ENCODE assay signal across 2 cellular contexts in the genomic region with DNA sequence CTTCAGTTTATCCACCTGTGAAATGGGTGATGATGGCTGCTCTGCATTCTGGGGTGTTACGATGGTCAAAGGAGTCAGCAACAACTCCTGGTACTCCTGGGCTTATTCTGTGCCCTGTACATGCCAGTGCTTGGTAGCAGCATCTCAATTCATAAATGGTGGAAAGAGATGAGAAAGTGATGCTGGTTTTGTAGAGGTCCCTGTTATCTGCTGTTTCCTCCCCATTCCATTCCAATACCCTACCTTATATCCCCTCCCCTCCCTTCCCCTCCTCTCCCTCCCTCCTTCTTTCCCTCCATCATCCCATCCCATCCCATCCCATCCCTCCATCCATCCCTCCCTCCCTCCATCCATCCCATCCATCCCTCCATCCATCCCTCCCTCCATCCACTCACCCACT.
A peak's percentile ranks its signal among the peaks of the same experiment; 100 is the strongest.
TF ChIP-seq lines count a peak whose summit lies in the region.

No MANE protein-coding gene starts in this region.

TF ChIP-seq in HepG2, 621 proteins besides CTCF, POLR2A, EP300 and RAD21:
- TF ChIP-seq HNRNPK (IDR thresholded peaks at IDR 0.05; ENCODE audit: low read depth, low read length, poor library complexity, severe bottlenecking) (peak; percentile 74), MTERF4 (CRISPR knock-in tag; IDR thresholded peaks at IDR 0.05) (no peak), NFYB (CRISPR knock-in tag; IDR thresholded peaks at IDR 0.05) (no peak)
- TF ChIP-seq, protein P1, sequence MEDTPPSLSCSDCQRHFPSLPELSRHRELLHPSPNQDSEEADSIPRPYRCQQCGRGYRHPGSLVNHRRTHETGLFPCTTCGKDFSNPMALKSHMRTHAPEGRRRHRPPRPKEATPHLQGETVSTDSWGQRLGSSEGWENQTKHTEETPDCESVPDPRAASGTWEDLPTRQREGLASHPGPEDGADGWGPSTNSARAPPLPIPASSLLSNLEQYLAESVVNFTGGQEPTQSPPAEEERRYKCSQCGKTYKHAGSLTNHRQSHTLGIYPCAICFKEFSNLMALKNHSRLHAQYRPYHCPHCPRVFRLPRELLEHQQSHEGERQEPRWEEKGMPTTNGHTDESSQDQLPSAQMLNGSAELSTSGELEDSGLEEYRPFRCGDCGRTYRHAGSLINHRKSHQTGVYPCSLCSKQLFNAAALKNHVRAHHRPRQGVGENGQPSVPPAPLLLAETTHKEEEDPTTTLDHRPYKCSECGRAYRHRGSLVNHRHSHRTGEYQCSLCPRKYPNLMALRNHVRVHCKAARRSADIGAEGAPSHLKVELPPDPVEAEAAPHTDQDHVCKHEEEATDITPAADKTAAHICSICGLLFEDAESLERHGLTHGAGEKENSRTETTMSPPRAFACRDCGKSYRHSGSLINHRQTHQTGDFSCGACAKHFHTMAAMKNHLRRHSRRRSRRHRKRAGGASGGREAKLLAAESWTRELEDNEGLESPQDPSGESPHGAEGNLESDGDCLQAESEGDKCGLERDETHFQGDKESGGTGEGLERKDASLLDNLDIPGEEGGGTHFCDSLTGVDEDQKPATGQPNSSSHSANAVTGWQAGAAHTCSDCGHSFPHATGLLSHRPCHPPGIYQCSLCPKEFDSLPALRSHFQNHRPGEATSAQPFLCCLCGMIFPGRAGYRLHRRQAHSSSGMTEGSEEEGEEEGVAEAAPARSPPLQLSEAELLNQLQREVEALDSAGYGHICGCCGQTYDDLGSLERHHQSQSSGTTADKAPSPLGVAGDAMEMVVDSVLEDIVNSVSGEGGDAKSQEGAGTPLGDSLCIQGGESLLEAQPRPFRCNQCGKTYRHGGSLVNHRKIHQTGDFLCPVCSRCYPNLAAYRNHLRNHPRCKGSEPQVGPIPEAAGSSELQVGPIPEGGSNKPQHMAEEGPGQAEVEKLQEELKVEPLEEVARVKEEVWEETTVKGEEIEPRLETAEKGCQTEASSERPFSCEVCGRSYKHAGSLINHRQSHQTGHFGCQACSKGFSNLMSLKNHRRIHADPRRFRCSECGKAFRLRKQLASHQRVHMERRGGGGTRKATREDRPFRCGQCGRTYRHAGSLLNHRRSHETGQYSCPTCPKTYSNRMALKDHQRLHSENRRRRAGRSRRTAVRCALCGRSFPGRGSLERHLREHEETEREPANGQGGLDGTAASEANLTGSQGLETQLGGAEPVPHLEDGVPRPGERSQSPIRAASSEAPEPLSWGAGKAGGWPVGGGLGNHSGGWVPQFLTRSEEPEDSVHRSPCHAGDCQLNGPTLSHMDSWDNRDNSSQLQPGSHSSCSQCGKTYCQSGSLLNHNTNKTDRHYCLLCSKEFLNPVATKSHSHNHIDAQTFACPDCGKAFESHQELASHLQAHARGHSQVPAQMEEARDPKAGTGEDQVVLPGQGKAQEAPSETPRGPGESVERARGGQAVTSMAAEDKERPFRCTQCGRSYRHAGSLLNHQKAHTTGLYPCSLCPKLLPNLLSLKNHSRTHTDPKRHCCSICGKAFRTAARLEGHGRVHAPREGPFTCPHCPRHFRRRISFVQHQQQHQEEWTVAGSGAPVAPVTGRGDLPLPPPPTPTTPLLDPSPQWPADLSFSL (CRISPR knock-in tag; IDR thresholded peaks at IDR 0.05): no peak

TF ChIP-seq in K562, 482 proteins besides CTCF, POLR2A, EP300 and RAD21:
- TF ChIP-seq RHOXF2B (CRISPR knock-in tag; conservative IDR thresholded peaks at IDR 0.05) (no peak), MYBL2 (IDR thresholded peaks at IDR 0.05; ENCODE audit: low read depth) (no peak), MYBL2 (CRISPR knock-in tag; IDR thresholded peaks at IDR 0.05; ENCODE audit: borderline replicate concordance) (no peak), RBM25 (IDR thresholded peaks at IDR 0.05; ENCODE audit: low read depth, low read length, severe bottlenecking) (peak; percentile 33)
